In genomic region chr5:19538607-19539006, GRCh38 we compare ENCODE assay signal across 21 cellular contexts.
DNase-seq lines count a peak whose midpoint lies in the region; ATAC-seq and TF ChIP-seq lines count a peak whose summit lies in the region.
"Had no signal": no experiment of that assay in that cellular context is flagged by ENCODE, and none has a peak within 500 bp of the region (broad histone marks: within the 10 kb centered on the region; RNA-seq: fewer than 3 reads in every experiment).

No MANE protein-coding gene starts in this region.

- H3K36me3 ChIP-seq in endodermal cell (ENCODE audit: control insufficient read depth, insufficient read depth, low read length) (no peaks in the 10 kb centered on the region), testis (ENCODE audit: low read depth, missing control alignments) (no peaks in the 10 kb centered on the region)
- H3K36me3 ChIP-seq: Peyer's patch had no signal

- 95% methylated on average over 2 of the region's 2 CpGs; no CpG with 5 or more reads in 1 of the 2 experiments for WGBS in endodermal cell (ENCODE audit: insufficient coverage in 1 of 2, insufficient read length in 1 of 2), 2 experiments
- 89 to 93% methylated on average over 2 of the region's 2 CpGs for WGBS in testis, 2 donors

- no peak for ATAC-seq in HG02678 (IDR thresholded peaks at IDR 0.05; ENCODE audit: unreplicated experiment)
- ATAC-seq: HCT116 had no signal

- no peak overlapping the region for H3K27ac ChIP-seq in 22Rv1
- no peak overlapping the region for H3K27ac ChIP-seq in endodermal cell (ENCODE audit: low read depth, low read length)
- H3K27ac ChIP-seq in testis = no peak overlapping the region
- H3K27ac ChIP-seq: Peyer's patch had no signal

- intact Hi-C loops in testis (cut with DNase I; ENCODE audit: low total_unique reads) = no loop called here

- H3K4me3 Mint-ChIP-seq in endodermal cell (no peak overlapping the region), neural crest cell (no peak overlapping the region)
- H3K4me3 Mint-ChIP-seq: CD4-positive, CD25-positive, alpha-beta regulatory T cell had no signal

- H3K27me3 Mint-ChIP-seq in endodermal cell (ENCODE audit: insufficient read depth) (no peaks in the 10 kb centered on the region), neural crest cell (ENCODE audit: low read depth) (no peaks in the 10 kb centered on the region)
- H3K27me3 Mint-ChIP-seq: CD4-positive, CD25-positive, alpha-beta regulatory T cell had no signal

- H3K27me3 ChIP-seq in endodermal cell (ENCODE audit: control insufficient read depth, insufficient read depth, low read length, poor library complexity, severe bottlenecking) = no peaks in the 10 kb centered on the region
- H3K27me3 ChIP-seq in testis = no peaks in the 10 kb centered on the region
- H3K27me3 ChIP-seq: Peyer's patch had no signal

- no peak overlapping the region for H3K27ac Mint-ChIP-seq in endodermal cell
- H3K27ac Mint-ChIP-seq in neural crest cell (ENCODE audit: unreplicated experiment) = no peak overlapping the region
- H3K27ac Mint-ChIP-seq: CD4-positive, CD25-positive, alpha-beta regulatory T cell had no signal

- no peak overlapping the region for H3K9ac ChIP-seq in endodermal cell (ENCODE audit: extremely low read depth, low read length, poor library complexity, severe bottlenecking)

- peak; percentile 34 for TF ChIP-seq CTCF in 22Rv1 (IDR thresholded peaks at IDR 0.05)
- 0 out of 2 replicates have a peak, but pooled peaks have one; percentile 1 for TF ChIP-seq CTCF in LNCaP clone FGC (IDR thresholded peaks at IDR 0.05; ENCODE audit: control insufficient read depth, extremely low read depth, insufficient read depth)
- peak; percentile 64 for TF ChIP-seq CTCF in endodermal cell (conservative IDR thresholded peaks at IDR 0.05)
- peak; percentile 20 for TF ChIP-seq CTCF in neural crest cell (conservative IDR thresholded peaks at IDR 0.05)
- TF ChIP-seq CTCF in testis (IDR thresholded peaks at IDR 0.05) = no peak

- H3K9me3 Mint-ChIP-seq in endodermal cell = peaks cover 7% of the 10 kb centered on the region
- H3K9me3 Mint-ChIP-seq in neural crest cell = no peaks in the 10 kb centered on the region

- no peaks in the 10 kb centered on the region for H3K36me3 Mint-ChIP-seq in endodermal cell (ENCODE audit: low read depth)
- H3K36me3 Mint-ChIP-seq in neural crest cell (ENCODE audit: low read depth) = no peaks in the 10 kb centered on the region
- H3K36me3 Mint-ChIP-seq: CD4-positive, CD25-positive, alpha-beta regulatory T cell had no signal

- H3K4me1 Mint-ChIP-seq in endodermal cell (no peaks in the 10 kb centered on the region), neural crest cell (no peaks in the 10 kb centered on the region)
- H3K4me1 Mint-ChIP-seq: CD4-positive, CD25-positive, alpha-beta regulatory T cell had no signal

- H3K4me3 ChIP-seq in LNCaP clone FGC (ENCODE audit: low read depth, low read length) (no peak overlapping the region), endodermal cell (ENCODE audit: low read length) (no peak overlapping the region), testis (no peak overlapping the region)
- H3K4me3 ChIP-seq: Peyer's patch had no signal

- no peak for DNase-seq in LNCaP clone FGC (ENCODE audit: low read depth)
- DNase-seq in endodermal cell = no peak
- DNase-seq in neural crest cell (ENCODE audit: low read depth, low spot score) = no peak
- no peak for DNase-seq in testis
- DNase-seq in anterior cingulate cortex (lab: John Stamatoyannopoulos, UW) = no peak
- DNase-seq: CD4-positive, CD25-positive, alpha-beta regulatory T cell; GOT3; KBM-7; NCI-H1092 treated with DMSO at 0.1 percent for 48 hours; NCI-H1436; NCI-H187; NCI-H2081 treated with DMSO at 0.1 percent for 48 hours; NCI-H2171; NCI-H226; NCI-H510A; NCI-H69; Peyer's patch; SHP77 treated with DMSO at 0.1 percent for 48 hours had no signal

- no peaks in the 10 kb centered on the region for H3K9me3 ChIP-seq in endodermal cell (ENCODE audit: control insufficient read depth, low read length)
- H3K9me3 ChIP-seq in testis = no peaks in the 10 kb centered on the region
- H3K9me3 ChIP-seq: Peyer's patch had no signal

- TF ChIP-seq POLR2A in testis (IDR thresholded peaks at IDR 0.05) = no peak

- H3K4me1 ChIP-seq in endodermal cell (ENCODE audit: control insufficient read depth, insufficient read depth, low read length) (no peaks in the 10 kb centered on the region), testis (no peaks in the 10 kb centered on the region)
- H3K4me1 ChIP-seq: Peyer's patch had no signal

Comparison
In these comparisons a context has a peak if more than half of its experiments do, and no peak if none do; other contexts are left out.
1. CTCF ChIP-seq: peak in 22Rv1 (single experiment), LNCaP clone FGC (single experiment), endodermal cell (single experiment) and neural crest cell (single experiment); none in testis (0 of 3).